8 cellular contexts compared by ENCODE assay signal in the genomic region with DNA sequence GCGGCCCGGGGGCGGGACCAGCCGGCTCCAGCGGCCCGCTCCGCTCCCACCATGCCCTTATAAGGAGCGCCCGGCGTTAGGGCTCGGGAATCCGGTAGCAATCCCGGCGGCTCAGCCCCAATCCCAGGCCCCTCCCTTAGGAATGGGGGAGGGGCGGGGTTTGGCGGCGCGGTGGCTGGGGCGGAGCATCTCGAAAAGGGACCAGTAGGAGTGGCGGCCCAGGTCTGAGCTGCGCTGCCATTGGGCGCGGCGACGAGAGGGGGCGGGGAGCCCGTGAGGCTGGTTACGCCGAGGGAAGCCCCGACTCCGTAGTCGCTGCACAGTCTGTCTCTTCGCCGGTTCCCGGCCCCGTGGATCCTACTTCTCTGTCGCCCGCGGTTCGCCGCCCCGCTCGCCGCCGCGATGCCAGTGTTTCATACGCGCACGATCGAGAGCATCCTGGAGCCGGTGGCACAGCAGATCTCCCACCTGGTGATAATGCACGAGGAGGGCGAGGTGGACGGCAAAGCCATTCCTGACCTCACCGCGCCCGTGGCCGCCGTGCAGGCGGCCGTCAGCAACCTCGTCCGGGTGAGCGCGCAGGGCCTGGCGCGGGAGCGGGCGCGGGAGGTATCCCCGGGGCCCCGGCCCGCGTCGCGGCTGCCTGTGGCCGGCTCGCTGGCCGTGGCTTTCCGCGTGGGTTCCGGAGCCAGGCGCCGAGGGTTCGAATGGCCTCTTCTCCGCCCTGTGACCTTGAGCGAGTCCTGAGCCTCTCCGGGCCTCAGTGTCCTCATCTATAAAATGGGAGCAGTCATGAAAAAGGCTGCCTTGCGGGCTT. TPM values are rescaled to one million over a fixed set of nuclear protein-coding genes. Genes with fewer than 3 reads are reported as not detected.
DNase-seq lines count a peak whose midpoint lies in the region; ATAC-seq, FAIRE-seq and TF ChIP-seq lines count a peak whose summit lies in the region.

A gene (plus strand): TSS at position 311 of the 817 bp plus-strand sequence. CDS start 92 bp downstream, at position 403.

- CTCF ChIA-PET in Calu3 (lab: Charles Lee): interaction anchor here (0.6 to 1.8 kb wide), 7 partner anchors 32 to 118 kb away, joined by 3 to 4 read pairs (median 4); no protein-coding TSS in a partner anchor

- H3K27me3 Mint-ChIP-seq in Calu3 (ENCODE audit: unreplicated experiment) (no peaks in the 10 kb centered on the region), mesothelial cell of epicardium (ENCODE audit: low read depth) (no peaks in the 10 kb centered on the region)

- H3K36me3 Mint-ChIP-seq in Calu3 (ENCODE audit: insufficient read depth, unreplicated experiment): peaks cover 56% of the 10 kb centered on the region
- H3K36me3 Mint-ChIP-seq in mesothelial cell of epicardium: peaks cover 6% of the 10 kb centered on the region

- no TSS peak for BruUV-seq in Calu3 (replicated peaks; lab: Mats Ljungman, UMichigan)

- FAIRE-seq in endometrium (lab: Jason Lieb, UNC): peak; percentile 65

- no peak for TF ChIP-seq CTCF in Calu3 (IDR thresholded peaks at IDR 0.05; ENCODE audit: unreplicated experiment)
- no peak for TF ChIP-seq CTCF in OCI-LY1 (IDR thresholded peaks at IDR 0.05; ENCODE audit: low read length)
- no peak for TF ChIP-seq CTCF in mesothelial cell of epicardium (IDR thresholded peaks at IDR 0.05; ENCODE audit: unreplicated experiment)

- H4K20me1 ChIP-seq in OCI-LY1 (ENCODE audit: insufficient read depth, low read length): no peaks in the 10 kb centered on the region

- peak; percentile 100 for DNase-seq in Calu3
- DNase-seq in activated CD8-positive, alpha-beta memory T cell treated with anti-CD3 and anti-CD28 coated beads, Interleukin-2, amount 50 U/mL, for 4 hours: peak; percentile 96
- peak; percentile 96 to 99 for DNase-seq in mesothelial cell of epicardium (ENCODE audit: low spot score in 2 of 2, unreplicated experiment in 2 of 2)
- peak; percentile 93 for DNase-seq in stimulated activated CD8-positive, alpha-beta memory T cell treated with anti-CD3 and anti-CD28 coated beads, Interleukin-15, amount 100 ng/mL, for 48 hours (ENCODE audit: low read depth in 2 of 2)

- H3K9me3 ChIP-seq in HUES64 (ENCODE audit: insufficient read depth, low read depth, low read length): no peaks in the 10 kb centered on the region
- H3K9me3 ChIP-seq in OCI-LY1 (ENCODE audit: low read length): no peaks in the 10 kb centered on the region

- H3K4me1 Mint-ChIP-seq in Calu3 (ENCODE audit: low read depth, unreplicated experiment) (peaks cover 49% of the 10 kb centered on the region), mesothelial cell of epicardium (peaks cover 27% of the 10 kb centered on the region)

- peak within 1 kb of the TSS; percentile 99 for H3K27ac ChIP-seq in HUES64 (ENCODE audit: low read depth, low read length)
- no peak within 1 kb of the TSS for H3K27ac ChIP-seq in OCI-LY1 (ENCODE audit: low read depth, low read length, poor library complexity, severe bottlenecking)

- under 1% methylated on average over 90 of the region's 90 CpGs for WGBS in HUES64

- H3K9ac ChIP-seq in HUES64 (ENCODE audit: low read depth, low read length) (peak within 1 kb of the TSS; percentile 99), OCI-LY1 (ENCODE audit: low read length) (peak within 1 kb of the TSS; percentile 69)

- no peaks in the 10 kb centered on the region for H3K79me2 ChIP-seq in OCI-LY1 (ENCODE audit: insufficient read depth, low read length)

- no peaks in the 10 kb centered on the region for H3K9me2 ChIP-seq in OCI-LY1 (ENCODE audit: low read depth, low read length)

- no peaks in the 10 kb centered on the region for H3K9me3 Mint-ChIP-seq in Calu3 (ENCODE audit: low read depth, unreplicated experiment)
- H3K9me3 Mint-ChIP-seq in mesothelial cell of epicardium: no peaks in the 10 kb centered on the region

- H3K4me2 ChIP-seq in OCI-LY1 (ENCODE audit: low read length): peak within 1 kb of the TSS; percentile 78

- peaks cover 17% of the 10 kb centered on the region for H3K4me1 ChIP-seq in HUES64 (ENCODE audit: insufficient read depth, low read length)
- peaks cover 15% of the 10 kb centered on the region for H3K4me1 ChIP-seq in OCI-LY1 (ENCODE audit: insufficient read depth, low read length, severe bottlenecking)

- peaks cover 24% of the 10 kb centered on the region for H3K36me3 ChIP-seq in HUES64 (ENCODE audit: insufficient read depth, low read length)
- no peaks in the 10 kb centered on the region; the same call in 1 of the 2 replicates for H3K36me3 ChIP-seq in OCI-LY1 (ENCODE audit: insufficient read depth, low read length)

- H3K27ac Mint-ChIP-seq in Calu3 (ENCODE audit: unreplicated experiment): peak within 1 kb of the TSS; percentile 98
- H3K27ac Mint-ChIP-seq in mesothelial cell of epicardium: peak within 1 kb of the TSS; percentile 99

- H3K4me3 Mint-ChIP-seq in Calu3 (ENCODE audit: low read depth, unreplicated experiment): peak within 1 kb of the TSS; percentile 97
- peak within 1 kb of the TSS; percentile 90 for H3K4me3 Mint-ChIP-seq in mesothelial cell of epicardium

- no peaks in the 10 kb centered on the region for H3F3A ChIP-seq in OCI-LY1 (ENCODE audit: insufficient read depth, low read length)

- peak within 1 kb of the TSS; percentile 95 for H3K4me3 ChIP-seq in HUES64 (ENCODE audit: low read length)
- peak within 1 kb of the TSS; percentile 68 for H3K4me3 ChIP-seq in OCI-LY1 (ENCODE audit: low read depth, low read length, poor library complexity, severe bottlenecking)

- H3K27me3 ChIP-seq in HUES64 (ENCODE audit: insufficient read depth, low read length) (no peaks in the 10 kb centered on the region), OCI-LY1 (ENCODE audit: insufficient read depth, low read length) (no peaks in the 10 kb centered on the region)

- ATAC-seq in GM21447 (IDR thresholded peaks at IDR 0.05; ENCODE audit: unreplicated experiment): peak; percentile 96

- intact Hi-C loops in Calu3 (cut with micrococcal nuclease; ENCODE audit: unreplicated experiment): loop anchor here (2.0 kb wide), 2 partner anchors 15 to 41 kb away; no protein-coding TSS in a partner anchor

- peak within 1 kb of the TSS; percentile 79 for H2AFZ ChIP-seq in OCI-LY1 (ENCODE audit: low read length)

RNA-seq across cellular contexts. Expression of the gene that starts here (rescaled TPM):
- total RNA-seq in Calu3 (2022) (234 and 237 TPM in 2 replicates), mesothelial cell of epicardium (129 to 132 TPM (median 131 TPM) in 3 replicates)
- 144 TPM for polyA plus RNA-seq in HUES64 (2013, experiment 1 of 2)
- polyA plus RNA-seq in HUES64 (2013, experiment 2 of 2): 145 TPM
